ENCODE assay signal across 22 cellular contexts in the genomic region with DNA sequence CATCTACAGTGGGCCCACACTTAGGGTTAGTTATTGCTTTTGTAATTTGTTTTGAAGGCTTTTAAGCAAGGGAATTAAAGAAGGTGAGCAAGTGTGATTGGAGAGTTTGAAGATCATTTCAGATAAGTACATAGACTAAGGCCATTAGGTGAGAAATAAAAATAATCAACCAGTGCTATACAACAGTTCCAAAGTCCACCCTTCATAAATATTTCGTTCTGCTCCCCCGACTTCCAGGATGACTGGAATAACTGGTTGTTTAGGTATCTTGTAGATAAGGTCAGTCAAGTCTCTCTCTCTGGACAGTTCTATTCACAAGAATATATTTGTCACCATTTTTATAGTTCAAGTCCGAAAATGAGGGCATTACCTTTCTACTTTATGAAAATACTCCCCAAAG.
DNase-seq lines count a peak whose midpoint lies in the region; ATAC-seq, FAIRE-seq and TF ChIP-seq lines count a peak whose summit lies in the region.
"Had no signal": no experiment of that assay in that cellular context is flagged by ENCODE, and none has a peak within 500 bp of the region (broad histone marks: within the 10 kb centered on the region; RNA-seq: fewer than 3 reads in every experiment).

No MANE protein-coding gene starts in this region.

- no peaks in the 10 kb centered on the region for H3K9me2 ChIP-seq in PC-3 (replicated peaks; ENCODE audit: low read length)

- no peaks in the 10 kb centered on the region for H4K20me1 ChIP-seq in PC-3 (ENCODE audit: low read length)
- H4K20me1 ChIP-seq in HepG2 (ENCODE audit: insufficient read depth, low read length) = no peaks in the 10 kb centered on the region
- H4K20me1 ChIP-seq: BLaER1 treated with 17β-estradiol and CSF1 and Interleukin-3, amounts not matched to agents 10 nM and 100 nM had no signal

- intact Hi-C loops in PC-3 (cut with micrococcal nuclease) (no loop called here), HepG2 (cut with micrococcal nuclease; ENCODE audit: unreplicated experiment) (no loop called here)

- TF ChIP-seq CTCF in PC-3 (conservative IDR thresholded peaks at IDR 0.05; ENCODE audit: low read depth, low read length) (no peak), HepG2 (CRISPR knock-in tag; IDR thresholded peaks at IDR 0.05) (no peak)

- H2AFZ ChIP-seq in PC-3 (ENCODE audit: low read length) = no peak overlapping the region
- no peak overlapping the region for H2AFZ ChIP-seq in HepG2 (ENCODE audit: low read length)

- peaks cover 11% of the 10 kb centered on the region; the same call in 1 of the 2 replicates for H3K9me3 ChIP-seq in PC-3 (ENCODE audit: low read length)
- no peaks in the 10 kb centered on the region for H3K9me3 ChIP-seq in small intestine (ENCODE audit: control insufficient read depth, low read depth)
- H3K9me3 ChIP-seq in HepG2 (ENCODE audit: low read length) = peaks cover 10% of the 10 kb centered on the region
- H3K9me3 ChIP-seq: A549 had no signal

- H3K27ac ChIP-seq in PC-3 (ENCODE audit: low read length) (no peak overlapping the region), small intestine (ENCODE audit: low read depth in 1 of 2, low read length in 1 of 2) (no peak overlapping the region), HepG2 (ENCODE audit: extremely low read length, insufficient read depth, low read length) (no peak overlapping the region)
- H3K27ac ChIP-seq: 22Rv1; A549; BLaER1 treated with 17β-estradiol and CSF1 and Interleukin-3, amounts not matched to agents 10 nM and 100 nM; C4-2B had no signal

- TF ChIP-seq EP300 in HepG2 (IDR thresholded peaks at IDR 0.05; ENCODE audit: low read depth in 2 of 2, low read length in 2 of 2) (no peak), HepG2 (CRISPR knock-in tag; IDR thresholded peaks at IDR 0.05; ENCODE audit: borderline replicate concordance) (no peak)

- H3F3A ChIP-seq in PC-3 (ENCODE audit: low read length, unreplicated experiment) = no peaks in the 10 kb centered on the region

- in situ Hi-C loops in HepG2 (cut with HindIII; ENCODE audit: extremely low pct_ligation_motif_present, low pct_unique_long_range_greater_than_20kb) = no loop called here

- H3K36me3 ChIP-seq in PC-3 (ENCODE audit: low read depth, low read length) (peaks cover 5% of the 10 kb centered on the region; the same call in 1 of the 2 replicates), small intestine (ENCODE audit: control insufficient read depth in 2 of 2, insufficient read depth in 2 of 2, low read length in 2 of 2) (no peaks in the 10 kb centered on the region), HepG2 (replicated peaks in 1 of 2; ENCODE audit: control insufficient read depth in 1 of 2, insufficient read depth in 2 of 2, low read length in 2 of 2) (no peaks in the 10 kb centered on the region)

- no peak for FAIRE-seq in small intestine (lab: Jason Lieb, UNC)
- no peak for FAIRE-seq in HepG2 (lab: Jason Lieb, UNC)
- FAIRE-seq: A549, D721Med, G401.6, GM12891, GM18507 had no signal

- H3K9ac ChIP-seq in PC-3 (ENCODE audit: low read length) = no peak overlapping the region
- no peak overlapping the region for H3K9ac ChIP-seq in HepG2 (ENCODE audit: insufficient read depth, low read depth, low read length)
- H3K9ac ChIP-seq: BLaER1 treated with 17β-estradiol and CSF1 and Interleukin-3, amounts not matched to agents 10 nM and 100 nM had no signal

- H3K4me2 ChIP-seq in PC-3 (ENCODE audit: low read length) (no peak overlapping the region), HepG2 (ENCODE audit: low read depth, low read length) (no peak overlapping the region)
- H3K4me2 ChIP-seq: A549; BLaER1 treated with 17β-estradiol and CSF1 and Interleukin-3, amounts not matched to agents 10 nM and 100 nM had no signal

- H3K27me3 ChIP-seq in PC-3 (ENCODE audit: low read length) (no peaks in the 10 kb centered on the region), small intestine (ENCODE audit: control insufficient read depth in 2 of 2, insufficient read depth in 2 of 2, low read length in 2 of 2) (no peaks in the 10 kb centered on the region), HepG2 (ENCODE audit: control insufficient read depth in 1 of 2, insufficient read depth in 2 of 2, low read length in 2 of 2) (no peaks in the 10 kb centered on the region)
- H3K27me3 ChIP-seq: BLaER1 treated with 17β-estradiol and CSF1 and Interleukin-3, amounts not matched to agents 10 nM and 100 nM had no signal

- 14 to 60% (median 28%) methylated on average over 3 of the region's 3 CpGs for WGBS in small intestine, 3 donors
- WGBS in HepG2 (ENCODE audit: low lambda C conversion rate) = 0% methylated on average over 3 of the region's 3 CpGs

- peak; percentile 10 for DNase-seq in DMS53 (lab: John Stamatoyannopoulos, UW)
- no peak for DNase-seq in DMS53 treated with DMSO at 0.1 percent for 48 hours (lab: John Stamatoyannopoulos, UW; ENCODE audit: unreplicated experiment)
- peak; percentile 75 for DNase-seq in HT-29 (ENCODE audit: low spot score)
- DNase-seq in PC-3 = peak; percentile 44
- peak; percentile 90 for DNase-seq in small intestine
- DNase-seq in NCI-H1417 (lab: John Stamatoyannopoulos, UW) = no peak
- no peak for DNase-seq in HepG2 (ENCODE audit: low spot score)
- DNase-seq: AML-193; Calu3; CD4-positive, alpha-beta T cell; CD8-positive, alpha-beta T cell; DMS79 treated with DMSO at 0.1 percent for 48 hours; GF-D8 had no signal

- BruUV-seq in PC-3 (replicated peaks; lab: Mats Ljungman, UMichigan) (no TSS peak), HepG2 (replicated peaks; lab: Mats Ljungman, UMichigan) (no TSS peak)

- POLR2A ChIA-PET in PC-3 (lab: Charles Lee; ENCODE audit: unreplicated experiment) = no interaction called here
- POLR2A ChIA-PET in HepG2 (lab: Yijun Ruan, JAX) = no interaction called here

- TF ChIP-seq POLR2A in HepG2 (IDR thresholded peaks at IDR 0.05; ENCODE audit: insufficient read depth in 1 of 2, low read depth in 2 of 2, low read length in 2 of 2) = no peak

- TF ChIP-seq RAD21 in HepG2 (CRISPR knock-in tag; IDR thresholded peaks at IDR 0.05) = no peak

- 0 out of 2 replicates have a peak, but pooled peaks cover 4% of the 10 kb centered on the region for H3K4me1 ChIP-seq in PC-3 (ENCODE audit: insufficient read depth, low read length)
- H3K4me1 ChIP-seq in small intestine (ENCODE audit: control insufficient read depth in 2 of 2, insufficient read depth in 1 of 2, low read depth in 1 of 2, low read length in 1 of 2) = no peaks in the 10 kb centered on the region
- no peaks in the 10 kb centered on the region for H3K4me1 ChIP-seq in HepG2 (ENCODE audit: insufficient read depth, low read length)
- H3K4me1 ChIP-seq: A549; BLaER1 treated with 17β-estradiol and CSF1 and Interleukin-3, amounts not matched to agents 10 nM and 100 nM had no signal

- ATAC-seq in PC-3 (no peak; the same call in 1 of the 2 replicates), HG02798 (IDR thresholded peaks at IDR 0.05; ENCODE audit: poor library complexity, unreplicated experiment) (no peak), HepG2 (no peak)
- ATAC-seq: A549; CD8-positive, alpha-beta T cell had no signal

- H3K4me3 ChIP-seq in PC-3 (ENCODE audit: low read length) = no peak overlapping the region
- no peak overlapping the region for H3K4me3 ChIP-seq in small intestine (ENCODE audit: low read depth in 1 of 2, low read length in 2 of 2)
- no peak overlapping the region for H3K4me3 ChIP-seq in HepG2 (replicated peaks in 1 of 3; ENCODE audit: insufficient read depth in 1 of 3, low read depth in 2 of 3, low read length in 3 of 3)
- H3K4me3 ChIP-seq: A549; BLaER1 treated with 17β-estradiol and CSF1 and Interleukin-3, amounts not matched to agents 10 nM and 100 nM had no signal

- CTCF ChIA-PET in PC-3 (lab: Charles Lee) (no interaction called here), HepG2 (lab: Yijun Ruan, JAX; ENCODE audit: low intra/inter-chr PET ratio, low total read pairs) (no interaction called here)

- H3K79me2 ChIP-seq in PC-3 (ENCODE audit: low read length) = no peaks in the 10 kb centered on the region
- no peaks in the 10 kb centered on the region for H3K79me2 ChIP-seq in HepG2 (ENCODE audit: insufficient read depth, low read length)

TF ChIP-seq in HepG2, 621 proteins besides CTCF, POLR2A, EP300 and RAD21:
- TF ChIP-seq, protein P1, sequence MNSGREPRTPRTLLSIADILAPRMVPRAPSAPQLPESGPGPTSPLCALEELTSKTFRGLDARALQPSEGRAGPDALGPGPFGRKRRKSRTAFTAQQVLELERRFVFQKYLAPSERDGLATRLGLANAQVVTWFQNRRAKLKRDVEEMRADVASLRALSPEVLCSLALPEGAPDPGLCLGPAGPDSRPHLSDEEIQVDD (CRISPR knock-in tag; IDR thresholded peaks at IDR 0.05; ENCODE audit: borderline replicate concordance) = no peak
- TF ChIP-seq GZF1 (CRISPR knock-in tag; IDR thresholded peaks at IDR 0.05) (no peak), SOX13 (IDR thresholded peaks at IDR 0.05) (no peak), SOX13 (CRISPR knock-in tag; conservative IDR thresholded peaks at IDR 0.05 in 1 of 2, IDR thresholded peaks at IDR 0.05 in 1 of 2) (no peak), ATRX (CRISPR knock-in tag; IDR thresholded peaks at IDR 0.05; ENCODE audit: borderline replicate concordance) (no peak), ZFP37 (CRISPR knock-in tag; IDR thresholded peaks at IDR 0.05; ENCODE audit: borderline replicate concordance) (no peak), MAFK (conservative IDR thresholded peaks at IDR 0.05 in 1 of 2, IDR thresholded peaks at IDR 0.05 in 1 of 2; ENCODE audit: low read length in 2 of 2) (no peak), ZBTB8A (CRISPR knock-in tag; IDR thresholded peaks at IDR 0.05; ENCODE audit: borderline replicate concordance, low read depth) (no peak)

Comparison
In these comparisons a context has a peak if more than half of its experiments do, and no peak if none do; other contexts are left out.
1. DNase-seq: peak in DMS53 (single experiment), HT-29 (single experiment), PC-3 (single experiment) and small intestine (single experiment); none in DMS53 treated with DMSO at 0.1 percent for 48 hours (single experiment), NCI-H1417 (0 of 3) and HepG2 (single experiment).